ENCODE assay signal across 13 cellular contexts in the genomic region with DNA sequence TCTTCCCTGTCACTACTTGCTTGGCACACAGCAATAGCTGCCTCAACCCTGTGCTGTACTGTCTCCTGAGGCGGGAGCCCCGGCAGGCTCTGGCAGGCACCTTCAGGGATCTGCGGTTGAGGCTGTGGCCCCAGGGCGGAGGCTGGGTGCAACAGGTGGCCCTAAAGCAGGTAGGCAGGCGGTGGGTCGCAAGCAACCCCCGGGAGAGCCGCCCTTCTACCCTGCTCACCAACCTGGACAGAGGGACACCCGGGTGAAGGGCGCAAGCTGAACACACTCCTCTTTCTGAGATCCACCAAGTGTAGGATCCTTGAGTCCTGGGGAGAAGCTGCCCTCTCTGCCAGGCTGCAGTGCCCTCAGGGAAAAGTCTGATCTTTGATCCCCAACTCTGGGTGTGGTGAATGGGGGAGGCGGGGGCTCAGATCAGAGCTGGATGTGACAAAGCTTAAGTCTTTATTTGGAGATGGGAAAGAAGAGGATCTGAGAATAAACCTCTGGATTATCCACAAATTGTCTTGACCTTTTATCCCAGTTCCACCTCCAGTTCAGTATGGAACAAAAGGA. TPM values are rescaled to one million over a fixed set of nuclear protein-coding genes. Genes with fewer than 3 reads are reported as not detected.
DNase-seq lines count a peak whose midpoint lies in the region; ATAC-seq, FAIRE-seq and TF ChIP-seq lines count a peak whose summit lies in the region.
"Had no signal": no experiment of that assay in that cellular context is flagged by ENCODE, and none has a peak within 500 bp of the region (broad histone marks: within the 10 kb centered on the region; RNA-seq: fewer than 3 reads in every experiment).

No MANE protein-coding gene starts in this region.

- no peaks in the 10 kb centered on the region for H3K27me3 Mint-ChIP-seq in activated CD4-positive, alpha-beta memory T cell treated with anti-CD3 and anti-CD28 coated beads, Interleukin-2, amount 10 ng/mL, durations not matched to agents 7 days and 5 days
- H3K27me3 Mint-ChIP-seq: activated CD8-positive, alpha-beta memory T cell treated with anti-CD3 and anti-CD28 coated beads, Interleukin-2, amount 10 ng/mL, durations not matched to agents 7 days and 5 days had no signal

- H3K9ac ChIP-seq in mucosa of stomach (ENCODE audit: low read length): peak overlapping the region; percentile 26

- no peak for TF ChIP-seq EP300 in A549 (IDR thresholded peaks at IDR 0.05)

- H3K4me2 ChIP-seq in A549: peak overlapping the region; percentile 57

- POLR2A ChIA-PET in A549 (lab: Yijun Ruan, JAX): interaction anchor here (0.9 to 1.8 kb wide), 3 partner anchors 8 to 65 kb away, joined by 5 to 7 read pairs (median 5); a partner anchor contains a TSS
- POLR2A ChIA-PET in activated CD4-positive, alpha-beta memory T cell treated with anti-CD3 and anti-CD28 coated beads, Interleukin-2, amount 10 ng/mL, durations not matched to agents 7 days and 5 days (lab: Charles Lee): interaction anchor here (1.0 to 6.0 kb wide), 4 partner anchors 9 to 36 kb away, joined by 3 to 67 read pairs (median 40); a partner anchor contains a TSS

- no peak overlapping the region for H3K4me3 Mint-ChIP-seq in activated CD4-positive, alpha-beta memory T cell treated with anti-CD3 and anti-CD28 coated beads, Interleukin-2, amount 10 ng/mL, durations not matched to agents 7 days and 5 days
- H3K4me3 Mint-ChIP-seq: activated CD8-positive, alpha-beta memory T cell treated with anti-CD3 and anti-CD28 coated beads, Interleukin-2, amount 10 ng/mL, durations not matched to agents 7 days and 5 days had no signal

- H3K4me1 Mint-ChIP-seq in activated CD4-positive, alpha-beta memory T cell treated with anti-CD3 and anti-CD28 coated beads, Interleukin-2, amount 10 ng/mL, durations not matched to agents 7 days and 5 days: peaks cover 72% of the 10 kb centered on the region

- TF ChIP-seq RAD21 in A549 (conservative IDR thresholded peaks at IDR 0.05 in 1 of 2, IDR thresholded peaks at IDR 0.05 in 1 of 2): no peak

- ATAC-seq in A549 (peak; percentile 6; a peak in 3 of 6 replicates), HG02759 (IDR thresholded peaks at IDR 0.05; ENCODE audit: unreplicated experiment) (no peak)
- ATAC-seq: activated CD8-positive, alpha-beta memory T cell treated with anti-CD3 and anti-CD28 coated beads, Interleukin-2, amount 10 ng/mL, durations not matched to agents 7 days and 5 days had no signal

- no peak for TF ChIP-seq POLR2A in A549 (IDR thresholded peaks at IDR 0.05; ENCODE audit: low read length)

- H3K36me3 ChIP-seq in mucosa of stomach (ENCODE audit: control insufficient read depth, insufficient read depth, low read length): no peaks in the 10 kb centered on the region

- no peaks in the 10 kb centered on the region for H3K27me3 ChIP-seq in mucosa of stomach (ENCODE audit: control insufficient read depth, insufficient read depth, low read length)

- H3K4me3 ChIP-seq in A549 (no peak overlapping the region), mucosa of stomach (ENCODE audit: low read length) (no peak overlapping the region)

- TF ChIP-seq CTCF in A549 (IDR thresholded peaks at IDR 0.05): no peak

- peak overlapping the region; percentile 77 for H3K27ac Mint-ChIP-seq in activated CD4-positive, alpha-beta memory T cell treated with anti-CD3 and anti-CD28 coated beads, Interleukin-2, amount 10 ng/mL, durations not matched to agents 7 days and 5 days

- CTCF ChIA-PET in A549 (lab: Yijun Ruan, JAX): interaction anchor here (1.0 to 10.8 kb wide), 5 partner anchors 13 to 124 kb away, joined by 3 to 423 read pairs (median 4); a partner anchor contains a TSS
- CTCF ChIA-PET in activated CD4-positive, alpha-beta memory T cell treated with anti-CD3 and anti-CD28 coated beads, Interleukin-2, amount 10 ng/mL, durations not matched to agents 7 days and 5 days (lab: Charles Lee): interaction anchor here (0.8 to 2.1 kb wide), 4 partner anchors 8 to 124 kb away, joined by 3 to 10 read pairs (median 6); a partner anchor contains a TSS

- DNase-seq in A549 (ENCODE audit: low read depth in 1 of 2, low spot score in 1 of 2) (peak in 1 of 2 experiments; percentile 30), EH (ENCODE audit: low read depth) (peak; percentile 32), mucosa of gallbladder (ENCODE audit: low spot score) (no peak), RCC 7860 (ENCODE audit: low spot score) (no peak)
- DNase-seq in activated CD4-positive, alpha-beta memory T cell treated with anti-CD3 and anti-CD28 coated beads, Interleukin-2, amount 10 ng/mL, durations not matched to agents 7 days and 5 days: no peak
- no peak for DNase-seq in stimulated activated CD4-positive, alpha-beta T cell treated with anti-CD3 and anti-CD28 coated beads, Interleukin-2, amount 100 ng/mL, for 48 hours
- DNase-seq: activated CD8-positive, alpha-beta memory T cell treated with anti-CD3 and anti-CD28 coated beads, Interleukin-2, amount 10 ng/mL, durations not matched to agents 7 days and 5 days; NCI-H1930; trophoblast cell had no signal

- peaks cover 80% of the 10 kb centered on the region for H3K4me1 ChIP-seq in A549
- peaks cover 46% of the 10 kb centered on the region for H3K4me1 ChIP-seq in mucosa of stomach (ENCODE audit: control insufficient read depth, insufficient read depth, low read length)

- no peak for FAIRE-seq in A549 (lab: Jason Lieb, UNC)
- no peak for FAIRE-seq in RCC 7860 (lab: Jason Lieb, UNC)

- H3K27ac ChIP-seq in A549: peak overlapping the region; percentile 45 to 86

- no peaks in the 10 kb centered on the region for H3K9me3 ChIP-seq in A549
- no peaks in the 10 kb centered on the region for H3K9me3 ChIP-seq in mucosa of stomach (ENCODE audit: control insufficient read depth, low read length)

- no peaks in the 10 kb centered on the region for H3K9me3 Mint-ChIP-seq in activated CD4-positive, alpha-beta memory T cell treated with anti-CD3 and anti-CD28 coated beads, Interleukin-2, amount 10 ng/mL, durations not matched to agents 7 days and 5 days

- whole genome bisulfite sequencing in A549 (ENCODE audit: missing lambda C conversion rate): 73% methylated on average over 11 of the region's 11 CpGs

- H3K36me3 Mint-ChIP-seq in activated CD4-positive, alpha-beta memory T cell treated with anti-CD3 and anti-CD28 coated beads, Interleukin-2, amount 10 ng/mL, durations not matched to agents 7 days and 5 days (ENCODE audit: low read depth): peaks cover 22% of the 10 kb centered on the region

TF ChIP-seq in A549, 52 proteins besides CTCF, POLR2A, EP300 and RAD21 (continues in another document):
- TF ChIP-seq, protein P1, sequence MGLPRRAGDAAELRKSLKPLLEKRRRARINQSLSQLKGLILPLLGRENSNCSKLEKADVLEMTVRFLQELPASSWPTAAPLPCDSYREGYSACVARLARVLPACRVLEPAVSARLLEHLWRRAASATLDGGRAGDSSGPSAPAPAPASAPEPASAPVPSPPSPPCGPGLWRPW (IDR thresholded peaks at IDR 0.05): no peak
- TF ChIP-seq EHMT2 (IDR thresholded peaks at IDR 0.05; ENCODE audit: low read depth) (no peak), CHD2 (IDR thresholded peaks at IDR 0.05; ENCODE audit: low read length, partially characterized antibody) (no peak), CBX2 (IDR thresholded peaks at IDR 0.05; ENCODE audit: borderline replicate concordance, low read depth) (no peak), RFX5 (IDR thresholded peaks at IDR 0.05) (no peak), EHF (CRISPR knock-in tag; IDR thresholded peaks at IDR 0.05) (no peak), SREBF2 (IDR thresholded peaks at IDR 0.05) (no peak), FOSL2 (IDR thresholded peaks at IDR 0.05) (no peak), FOSL2 (CRISPR knock-in tag; IDR thresholded peaks at IDR 0.05) (no peak), ZFP36 (IDR thresholded peaks at IDR 0.05; ENCODE audit: borderline replicate concordance, partially characterized antibody) (no peak), KDM1A (IDR thresholded peaks at IDR 0.05; ENCODE audit: low read depth) (no peak)

RNA-seq across cellular contexts. Expression of a gene that starts 1.2 kb away (rescaled TPM):
- polyA plus RNA-seq in A549 (2011; rRNA removed): 0.12 TPM in 1 of 2 replicates, not detected in the other
- polyA plus RNA-seq in A549 (2012; cell fraction: cytosol; rRNA removed): 0.03 and 0.05 TPM in 2 replicates
- 0.07 TPM in 1 of 2 replicates, not detected in the other for polyA plus RNA-seq in A549 (2012; cell fraction: nucleus; rRNA removed)
- polyA plus RNA-seq in A549 (2017; fragmentation: RNase III; extraction: RNeasy Plus Mini Kit Qiagen cat#74134 plus additional on column Dnase treatment): 0.06 TPM in 1 of 3 replicates, not detected in the others
- polyA minus RNA-seq in A549 (2011; rRNA and poly(A)+ RNA removed): not detected in 2 replicates
- total RNA-seq in activated CD4-positive, alpha-beta memory T cell treated with anti-CD3 and anti-CD28 coated beads, Interleukin-2, amount 10 ng/mL, durations not matched to agents 7 days and 5 days: not detected
- total RNA-seq in mucosa of gallbladder: not detected
- total RNA-seq: activated CD8-positive, alpha-beta memory T cell treated with anti-CD3 and anti-CD28 coated beads, Interleukin-2, amount 10 ng/mL, durations not matched to agents 7 days and 5 days; cerebellum; glomerular endothelial cell had no signal

RNA-seq across cellular contexts. Expression of a gene that starts 8.4 kb away (rescaled TPM):
- polyA plus RNA-seq in A549 (2011; rRNA removed) (69.9 and 72.3 TPM in 2 replicates), A549 (2017; fragmentation: RNase III; extraction: RNeasy Plus Mini Kit Qiagen cat#74134 plus additional on column Dnase treatment) (35.7 to 37.9 TPM (median 37.7 TPM) in 3 replicates)
- 22.6 and 30.2 TPM in 2 replicates for polyA plus RNA-seq in A549 (2012; cell fraction: cytosol; rRNA removed)
- 52.1 and 67.4 TPM in 2 replicates for polyA plus RNA-seq in A549 (2012; cell fraction: nucleus; rRNA removed)
- polyA minus RNA-seq in A549 (2011; rRNA and poly(A)+ RNA removed): 58.0 and 90.2 TPM in 2 replicates
- 10 to 100 TPM; 63.8 to 71.4 TPM for total RNA-seq in activated CD4-positive, alpha-beta memory T cell treated with anti-CD3 and anti-CD28 coated beads, Interleukin-2, amount 10 ng/mL, durations not matched to agents 7 days and 5 days
- total RNA-seq in mucosa of gallbladder: 44.5 TPM

RNA-seq across cellular contexts. Expression of a gene that starts 31.5 kb away (rescaled TPM):
- polyA plus RNA-seq in A549 (2011; rRNA removed) (48.1 and 51.9 TPM in 2 replicates), A549 (2017; fragmentation: RNase III; extraction: RNeasy Plus Mini Kit Qiagen cat#74134 plus additional on column Dnase treatment) (19.2 to 23.6 TPM (median 20.4 TPM) in 3 replicates)
- 16.8 and 17.2 TPM in 2 replicates for polyA plus RNA-seq in A549 (2012; cell fraction: cytosol; rRNA removed)
- polyA plus RNA-seq in A549 (2012; cell fraction: nucleus; rRNA removed): 10.3 and 14.4 TPM in 2 replicates
- polyA minus RNA-seq in A549 (2011; rRNA and poly(A)+ RNA removed): 30.5 and 44.6 TPM in 2 replicates
- total RNA-seq in activated CD4-positive, alpha-beta memory T cell treated with anti-CD3 and anti-CD28 coated beads, Interleukin-2, amount 10 ng/mL, durations not matched to agents 7 days and 5 days: 10 to 100 TPM; 25.0 to 30.9 TPM
- 38.9 TPM for total RNA-seq in mucosa of gallbladder

RNA-seq across cellular contexts. Expression of a gene that starts 35.7 kb away (rescaled TPM):
- polyA plus RNA-seq in A549 (2011; rRNA removed) (67.4 and 69.1 TPM in 2 replicates), A549 (2017; fragmentation: RNase III; extraction: RNeasy Plus Mini Kit Qiagen cat#74134 plus additional on column Dnase treatment) (21.3 to 21.5 TPM (median 21.5 TPM) in 3 replicates)
- polyA plus RNA-seq in A549 (2012; cell fraction: cytosol; rRNA removed): 22.8 and 23.2 TPM in 2 replicates
- 66.0 and 69.8 TPM in 2 replicates for polyA plus RNA-seq in A549 (2012; cell fraction: nucleus; rRNA removed)
- polyA minus RNA-seq in A549 (2011; rRNA and poly(A)+ RNA removed): 84.0 and 96.7 TPM in 2 replicates
- 100 to 1,000 TPM; 159 to 164 TPM for total RNA-seq in activated CD4-positive, alpha-beta memory T cell treated with anti-CD3 and anti-CD28 coated beads, Interleukin-2, amount 10 ng/mL, durations not matched to agents 7 days and 5 days
- total RNA-seq in mucosa of gallbladder: 142 TPM
